Comparison of ENCODE assay signal across 22 cellular contexts in the genomic region with DNA sequence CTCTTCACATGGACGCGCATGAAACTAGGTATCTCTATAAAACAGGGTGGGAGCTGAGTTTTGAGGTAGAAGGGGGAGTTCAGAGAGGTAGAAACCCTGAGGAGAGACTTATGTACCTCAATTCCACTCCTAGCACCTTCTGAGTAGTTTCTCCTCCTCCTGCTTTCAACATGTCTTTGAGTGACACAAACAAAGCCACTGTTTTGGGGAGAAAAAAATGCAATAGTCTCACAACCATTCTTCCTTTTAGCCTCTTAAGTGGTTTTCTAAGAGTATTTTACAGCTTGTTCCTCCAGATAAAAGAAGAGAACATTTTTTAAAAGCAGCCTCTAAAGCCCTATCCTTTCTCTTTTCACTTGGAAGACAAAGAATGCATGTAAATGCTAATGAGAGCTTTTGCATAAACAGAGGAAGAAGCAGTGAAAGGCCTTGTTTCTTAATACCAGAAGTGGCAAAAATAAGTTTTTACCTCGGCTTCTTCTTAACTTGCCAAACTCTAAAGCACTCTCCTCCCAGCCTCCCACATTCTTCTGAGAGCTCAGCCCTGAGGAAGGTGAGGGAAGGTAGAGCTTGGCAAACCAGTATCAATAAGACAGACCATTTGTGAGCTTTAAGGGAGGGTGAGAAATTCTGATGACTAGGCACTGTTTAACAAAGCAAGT.
DNase-seq lines count a peak whose midpoint lies in the region; ATAC-seq and TF ChIP-seq lines count a peak whose summit lies in the region.
"Had no signal": no experiment of that assay in that cellular context is flagged by ENCODE, and none has a peak within 500 bp of the region (broad histone marks: within the 10 kb centered on the region; RNA-seq: fewer than 3 reads in every experiment).

No MANE protein-coding gene starts in this region.

- H3K9me3 Mint-ChIP-seq in neural progenitor cell (peaks cover 1% of the 10 kb centered on the region), MCF 10A (ENCODE audit: unreplicated experiment) (no peaks in the 10 kb centered on the region)
- H3K9me3 Mint-ChIP-seq: activated T-helper 1 cell treated with anti-CD3 and anti-CD28 coated beads, Interleukin-12 subunit alpha, Interleukin-12 subunit beta, Interleukin-2, Interleukin-4 antibody, amounts not matched to agents 30 ng/mL and 10 ng/mL and 1 ng/mL, durations not matched to agents 14 hours and 24 hours and 36 hours had no signal

- H3K4me3 ChIP-seq in OCI-LY1 (ENCODE audit: low read depth, low read length, poor library complexity, severe bottlenecking), result no peak overlapping the region
- peak overlapping the region; percentile 22 for H3K4me3 ChIP-seq in neural progenitor cell
- H3K4me3 ChIP-seq: ascending aorta, esophagus squamous epithelium, gastrocnemius medialis, upper lobe of right lung had no signal

- peaks cover 11% of the 10 kb centered on the region for H3K4me1 Mint-ChIP-seq in neural progenitor cell
- H3K4me1 Mint-ChIP-seq in MCF 10A (ENCODE audit: insufficient read depth, unreplicated experiment), result no peaks in the 10 kb centered on the region
- H3K4me1 Mint-ChIP-seq: activated CD4-positive, alpha-beta T cell treated with anti-CD3 and anti-CD28 coated beads for 36 hours; naive thymus-derived CD8-positive, alpha-beta T cell had no signal

- no peak overlapping the region for H3K9ac ChIP-seq in OCI-LY1 (ENCODE audit: low read length)
- no peak overlapping the region for H3K9ac ChIP-seq in neural progenitor cell

- CTCF ChIA-PET in MCF 10A (lab: Yijun Ruan, JAX), result no interaction called here

- POLR2A ChIA-PET in MCF 10A (lab: Yijun Ruan, JAX), result no interaction called here

- H4K20me1 ChIP-seq in OCI-LY1 (ENCODE audit: insufficient read depth, low read length), result no peaks in the 10 kb centered on the region
- H4K20me1 ChIP-seq in neural progenitor cell (ENCODE audit: low read depth), result no peaks in the 10 kb centered on the region

- H3K27ac ChIP-seq in OCI-LY1 (ENCODE audit: low read depth, low read length, poor library complexity, severe bottlenecking), result no peak overlapping the region
- H3K27ac ChIP-seq in neural progenitor cell, result peak overlapping the region; percentile 99
- H3K27ac ChIP-seq: ascending aorta, esophagus squamous epithelium, gastrocnemius medialis, upper lobe of right lung had no signal

- intact Hi-C loops in MCF 10A (cut with micrococcal nuclease), result no loop called here

- H3K4me2 ChIP-seq in OCI-LY1 (ENCODE audit: low read length) (peak overlapping the region; percentile 19; the same call in 1 of the 2 replicates), neural progenitor cell (peak overlapping the region; percentile 75)

- H3K36me3 Mint-ChIP-seq in neural progenitor cell (no peaks in the 10 kb centered on the region), MCF 10A (ENCODE audit: insufficient read depth, unreplicated experiment) (no peaks in the 10 kb centered on the region)
- H3K36me3 Mint-ChIP-seq: naive thymus-derived CD8-positive, alpha-beta T cell had no signal

- H3K79me2 ChIP-seq in OCI-LY1 (ENCODE audit: insufficient read depth, low read length) (no peaks in the 10 kb centered on the region), neural progenitor cell (ENCODE audit: low read depth) (no peaks in the 10 kb centered on the region)

- H3K9me3 ChIP-seq in OCI-LY1 (ENCODE audit: low read length), result no peaks in the 10 kb centered on the region
- H3K9me3 ChIP-seq in neural progenitor cell (ENCODE audit: low read depth), result no peaks in the 10 kb centered on the region
- H3K9me3 ChIP-seq: ascending aorta, esophagus squamous epithelium, gastrocnemius medialis, upper lobe of right lung had no signal

- H3K4me3 Mint-ChIP-seq in neural progenitor cell, result no peak overlapping the region
- no peak overlapping the region for H3K4me3 Mint-ChIP-seq in MCF 10A (ENCODE audit: unreplicated experiment)
- H3K4me3 Mint-ChIP-seq: activated CD4-positive, alpha-beta T cell treated with anti-CD3 and anti-CD28 coated beads for 36 hours; activated T-helper 1 cell treated with anti-CD3 and anti-CD28 coated beads, Interleukin-12 subunit alpha, Interleukin-12 subunit beta, Interleukin-2, Interleukin-4 antibody, amounts not matched to agents 30 ng/mL and 10 ng/mL and 1 ng/mL, durations not matched to agents 14 hours and 24 hours and 36 hours; naive thymus-derived CD8-positive, alpha-beta T cell had no signal

- no peak for ATAC-seq in HG02588 (IDR thresholded peaks at IDR 0.05; ENCODE audit: unreplicated experiment)
- ATAC-seq: activated CD4-positive, alpha-beta T cell treated with anti-CD3 and anti-CD28 coated beads for 36 hours; activated naive CD4-positive, alpha-beta T cell treated with anti-CD3 and anti-CD28 coated beads, Interleukin-2, amount 50 U/mL, for 72 hours; gastrocnemius medialis; naive thymus-derived CD8-positive, alpha-beta T cell; PC-3; upper lobe of right lung had no signal

- peaks cover 5% of the 10 kb centered on the region for H3K27me3 Mint-ChIP-seq in neural progenitor cell (ENCODE audit: insufficient read depth, low read depth)
- H3K27me3 Mint-ChIP-seq in MCF 10A (ENCODE audit: insufficient read depth, unreplicated experiment), result no peaks in the 10 kb centered on the region
- H3K27me3 Mint-ChIP-seq: activated CD4-positive, alpha-beta T cell treated with anti-CD3 and anti-CD28 coated beads for 36 hours had no signal

- H3K27me3 ChIP-seq in OCI-LY1 (ENCODE audit: insufficient read depth, low read length) (no peaks in the 10 kb centered on the region), neural progenitor cell (no peaks in the 10 kb centered on the region)
- H3K27me3 ChIP-seq: ascending aorta, esophagus squamous epithelium, gastrocnemius medialis, upper lobe of right lung had no signal

- in situ Hi-C loops in G401 (cut with HindIII; ENCODE audit: low sequenced_read_pairs), result no loop called here

- H2AFZ ChIP-seq in OCI-LY1 (ENCODE audit: low read length) (peak overlapping the region; percentile 88), neural progenitor cell (replicated peaks) (no peak overlapping the region)

- H3K9me2 ChIP-seq in OCI-LY1 (ENCODE audit: low read depth, low read length), result no peaks in the 10 kb centered on the region

- DNase-seq in G401 (ENCODE audit: low spot score) (peak; percentile 4), iPS DF 19.7 (ENCODE audit: low read depth, low spot score) (peak; percentile 98), neural progenitor cell (ENCODE audit: low spot score) (peak; percentile 67), RPMI8226 (no peak), MCF 10A (ENCODE audit: unreplicated experiment) (no peak)
- DNase-seq: activated CD4-positive, alpha-beta T cell treated with anti-CD3 and anti-CD28 coated beads for 36 hours; effector memory CD4-positive, alpha-beta T cell; esophagus squamous epithelium; gastrocnemius medialis; naive thymus-derived CD8-positive, alpha-beta T cell; NCI-H1092; NCI-H187 treated with DMSO at 0.1 percent for 48 hours; NCI-H226; PC-3; SHP77 treated with DMSO at 0.1 percent for 48 hours; T-helper 1 cell; upper lobe of right lung had no signal

- TF ChIP-seq CTCF in OCI-LY1 (IDR thresholded peaks at IDR 0.05; ENCODE audit: low read length) (no peak), neural progenitor cell (IDR thresholded peaks at IDR 0.05) (no peak), MCF 10A (IDR thresholded peaks at IDR 0.05; ENCODE audit: unreplicated experiment) (no peak)

- no TSS peak for BruUV-seq in MCF 10A (replicated peaks; lab: Mats Ljungman, UMichigan)

- H3K36me3 ChIP-seq in OCI-LY1 (ENCODE audit: insufficient read depth, low read length) (no peaks in the 10 kb centered on the region), neural progenitor cell (no peaks in the 10 kb centered on the region)
- H3K36me3 ChIP-seq: ascending aorta, esophagus squamous epithelium, gastrocnemius medialis, upper lobe of right lung had no signal

- H3F3A ChIP-seq in OCI-LY1 (ENCODE audit: insufficient read depth, low read length), result no peaks in the 10 kb centered on the region
- peaks cover 46% of the 10 kb centered on the region for H3F3A ChIP-seq in neural progenitor cell (ENCODE audit: low read depth)

- H3K4me1 ChIP-seq in OCI-LY1 (ENCODE audit: insufficient read depth, low read length, severe bottlenecking), result peaks cover 6% of the 10 kb centered on the region
- peaks cover 21% of the 10 kb centered on the region for H3K4me1 ChIP-seq in neural progenitor cell
- H3K4me1 ChIP-seq: ascending aorta, esophagus squamous epithelium, gastrocnemius medialis, upper lobe of right lung had no signal

- H3K27ac Mint-ChIP-seq in neural progenitor cell, result no peak overlapping the region
- no peak overlapping the region for H3K27ac Mint-ChIP-seq in MCF 10A (ENCODE audit: low read depth, unreplicated experiment)
- H3K27ac Mint-ChIP-seq: activated CD4-positive, alpha-beta T cell treated with anti-CD3 and anti-CD28 coated beads for 36 hours; activated naive CD4-positive, alpha-beta T cell treated with anti-CD3 and anti-CD28 coated beads, Interleukin-2, amount 50 U/mL, for 72 hours; activated T-helper 1 cell treated with anti-CD3 and anti-CD28 coated beads, Interleukin-12 subunit alpha, Interleukin-12 subunit beta, Interleukin-2, Interleukin-4 antibody, amounts not matched to agents 30 ng/mL and 10 ng/mL and 1 ng/mL, durations not matched to agents 14 hours and 24 hours and 36 hours; naive thymus-derived CD8-positive, alpha-beta T cell had no signal

Comparison
In these comparisons a context has a peak if more than half of its experiments do, and no peak if none do; other contexts are left out.
1. DNase-seq: peak in G401 (single experiment), iPS DF 19.7 (single experiment) and neural progenitor cell (single experiment); none in RPMI8226 (single experiment) and MCF 10A (single experiment).